ENCODE assay signal across 8 cellular contexts in the genomic region with DNA sequence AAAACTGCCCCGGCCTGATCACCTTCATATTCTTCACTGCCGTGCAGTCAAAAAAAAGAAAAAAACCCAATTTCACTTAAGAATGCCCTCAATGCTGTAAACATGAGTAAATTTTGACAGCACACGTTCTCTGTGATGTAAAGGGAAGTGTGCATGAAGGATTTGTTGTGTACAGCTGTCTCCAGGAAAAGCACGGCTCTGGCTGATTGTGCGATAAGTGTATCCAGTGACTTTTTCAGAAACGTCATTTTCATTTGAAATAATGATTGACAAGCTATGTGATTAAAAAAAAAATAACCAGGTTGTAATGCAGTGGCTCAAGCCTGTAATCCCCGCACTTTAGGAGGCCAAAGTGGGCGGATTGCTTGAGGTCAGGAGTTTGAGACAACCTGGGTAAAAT. TPM values are rescaled to one million over a fixed set of nuclear protein-coding genes. Genes with fewer than 3 reads are reported as not detected.
A peak's percentile ranks its signal among the peaks of the same experiment; 100 is the strongest.
DNase-seq lines count a peak whose midpoint lies in the region; ATAC-seq and TF ChIP-seq lines count a peak whose summit lies in the region.

No MANE protein-coding gene starts in this region.

- CTCF ChIA-PET in activated naive CD4-positive, alpha-beta T cell treated with anti-CD3 and anti-CD28 coated beads, Interleukin-2, amount 10 ng/mL, durations not matched to agents 7 days and 5 days (lab: Charles Lee) = no interaction called here
- CTCF ChIA-PET in activated B cell treated with CpG ODN at 0.5 μM for 24 hours (lab: Charles Lee) = interaction anchor here (0.6 kb wide), 1 partner anchor 169 kb away, joined by 3 read pairs; no protein-coding TSS in a partner anchor

- H3K27ac ChIP-seq in iPS-20b (ENCODE audit: low read length) = no peak overlapping the region
- no peak overlapping the region for H3K27ac ChIP-seq in subcutaneous abdominal adipose tissue (ENCODE audit: low read depth, low read length)
- H3K27ac ChIP-seq in left lung = no peak overlapping the region

- H3K9me3 ChIP-seq in iPS-20b (ENCODE audit: insufficient read depth, low read depth, low read length) (no peaks in the 10 kb centered on the region), subcutaneous abdominal adipose tissue (ENCODE audit: control insufficient read depth in 5 of 5, low read length in 5 of 5) (peaks cover 0 to under 1% (median 0%) of the 10 kb centered on the region in 5 donors), left lung (no peaks in the 10 kb centered on the region)

- no peak overlapping the region for H3K27ac Mint-ChIP-seq in activated naive CD4-positive, alpha-beta T cell treated with anti-CD3 and anti-CD28 coated beads, Interleukin-2, amount 10 ng/mL, durations not matched to agents 7 days and 5 days
- H3K27ac Mint-ChIP-seq in activated B cell treated with CpG ODN at 0.5 μM for 24 hours = no peak overlapping the region

- POLR2A ChIA-PET in activated B cell treated with CpG ODN at 0.5 μM for 24 hours (lab: Charles Lee) = interaction anchor here (1.2 to 1.4 kb wide), 3 partner anchors 38 to 160 kb away, joined by 3 to 7 read pairs (median 3); no protein-coding TSS in a partner anchor

- peak overlapping the region; percentile 53 for H3K4me3 Mint-ChIP-seq in activated naive CD4-positive, alpha-beta T cell treated with anti-CD3 and anti-CD28 coated beads, Interleukin-2, amount 10 ng/mL, durations not matched to agents 7 days and 5 days
- peak overlapping the region; percentile 70 for H3K4me3 Mint-ChIP-seq in activated B cell treated with CpG ODN at 0.5 μM for 24 hours

- DNase-seq in activated naive CD4-positive, alpha-beta T cell treated with anti-CD3 and anti-CD28 coated beads, Interleukin-2, amount 10 ng/mL, durations not matched to agents 7 days and 5 days = no peak
- no peak for DNase-seq in activated naive CD4-positive, alpha-beta T cell treated with Interleukin-2 at 50 U/mL for 16 hours
- DNase-seq in activated B cell treated with CpG ODN at 0.5 μM for 24 hours (no peak), NCI-H82 (lab: John Stamatoyannopoulos, UW) (no peak), left lung (no peak), COLO829 (ENCODE audit: low spot score) (no peak)

- TF ChIP-seq CTCF in activated B cell treated with CpG ODN at 0.5 μM for 24 hours (IDR thresholded peaks at IDR 0.05) (no peak), left lung (IDR thresholded peaks at IDR 0.05) (no peak)

- no peaks in the 10 kb centered on the region for H3K9me3 Mint-ChIP-seq in activated naive CD4-positive, alpha-beta T cell treated with anti-CD3 and anti-CD28 coated beads, Interleukin-2, amount 10 ng/mL, durations not matched to agents 7 days and 5 days
- H3K9me3 Mint-ChIP-seq in activated B cell treated with CpG ODN at 0.5 μM for 24 hours = no peaks in the 10 kb centered on the region

- peaks cover 8% of the 10 kb centered on the region for H3K27me3 Mint-ChIP-seq in activated naive CD4-positive, alpha-beta T cell treated with anti-CD3 and anti-CD28 coated beads, Interleukin-2, amount 10 ng/mL, durations not matched to agents 7 days and 5 days
- peaks cover 8% of the 10 kb centered on the region for H3K27me3 Mint-ChIP-seq in activated B cell treated with CpG ODN at 0.5 μM for 24 hours

- H3K4me1 ChIP-seq in iPS-20b (ENCODE audit: insufficient read depth, low read length) (peaks cover 3% of the 10 kb centered on the region), subcutaneous abdominal adipose tissue (ENCODE audit: control insufficient read depth in 5 of 5, insufficient read depth in 5 of 5, low read length in 5 of 5) (peaks cover 12 to 22% (median 19%) of the 10 kb centered on the region in 5 donors), left lung (peaks cover 7 to 18% of the 10 kb centered on the region in 2 donors)

- H3K36me3 ChIP-seq in iPS-20b (ENCODE audit: insufficient read depth, low read depth, low read length) (peaks cover 4% of the 10 kb centered on the region; the same call in 1 of the 2 replicates), subcutaneous abdominal adipose tissue (ENCODE audit: control insufficient read depth in 5 of 5, insufficient read depth in 5 of 5, low read length in 5 of 5) (peaks cover 0 to 6% (median 5%) of the 10 kb centered on the region in 5 donors), left lung (peaks cover 0 to 9% of the 10 kb centered on the region in 2 donors)

- intact Hi-C loops in activated B cell treated with CpG ODN at 0.5 μM for 24 hours (cut with micrococcal nuclease) = no loop called here
- intact Hi-C loops in left lung (cut with DNase I) = no loop called here

- H3K27me3 ChIP-seq in iPS-20b (ENCODE audit: insufficient read depth, low read length) (no peaks in the 10 kb centered on the region), subcutaneous abdominal adipose tissue (ENCODE audit: control insufficient read depth in 5 of 5, insufficient read depth in 4 of 5, low read length in 5 of 5) (peaks cover 0 to 1% (median 0%) of the 10 kb centered on the region in 5 donors), left lung (peaks cover 0 to 21% of the 10 kb centered on the region in 2 donors)

- H3K4me1 Mint-ChIP-seq in activated naive CD4-positive, alpha-beta T cell treated with anti-CD3 and anti-CD28 coated beads, Interleukin-2, amount 10 ng/mL, durations not matched to agents 7 days and 5 days = peaks cover 7% of the 10 kb centered on the region
- H3K4me1 Mint-ChIP-seq in activated B cell treated with CpG ODN at 0.5 μM for 24 hours = peaks cover 8% of the 10 kb centered on the region

- H3K4me3 ChIP-seq in iPS-20b (ENCODE audit: low read length) (peak overlapping the region; percentile 59), subcutaneous abdominal adipose tissue (ENCODE audit: low read depth in 1 of 5, low read length in 5 of 5) (peak overlapping the region in 4 of 5 donors; percentile 9 to 58 (median 46)), left lung (peak overlapping the region in 1 of 2 donors; percentile 24)

- H3K9ac ChIP-seq in iPS-20b (ENCODE audit: low read depth, low read length) (peak overlapping the region; percentile 60; the same call in 1 of the 2 replicates), subcutaneous abdominal adipose tissue (ENCODE audit: low read length in 5 of 5) (peak overlapping the region in 2 of 5 donors; percentile 38 to 61)

- no peaks in the 10 kb centered on the region for H3K36me3 Mint-ChIP-seq in activated naive CD4-positive, alpha-beta T cell treated with anti-CD3 and anti-CD28 coated beads, Interleukin-2, amount 10 ng/mL, durations not matched to agents 7 days and 5 days
- peaks cover 8% of the 10 kb centered on the region for H3K36me3 Mint-ChIP-seq in activated B cell treated with CpG ODN at 0.5 μM for 24 hours (ENCODE audit: low read depth)

- ATAC-seq in activated B cell treated with CpG ODN at 0.5 μM for 24 hours (ENCODE audit: low read depth) (no peak), left lung (no peak)

RNA-seq across cellular contexts. Expression of a gene that starts 39.6 kb away (rescaled TPM):
- total RNA-seq in activated B cell treated with CpG ODN at 0.5 μM for 24 hours = 212 and 256 TPM in 2 replicates
- 100 to 1,000 TPM; 101 to 110 TPM for total RNA-seq in left lung
